1 cellular context compared by ENCODE assay signal in genomic region chr22:45631839-45632238, GRCh38.
TF ChIP-seq lines count a peak whose summit lies in the region.

No MANE protein-coding gene starts in this region.

TF ChIP-seq in GM23338, 12 proteins besides CTCF, POLR2A, EP300 and RAD21 (continued from another document):
- TF ChIP-seq POLR2AphosphoS5 (IDR thresholded peaks at IDR 0.05; ENCODE audit: low read depth) (no peak), JUNB (IDR thresholded peaks at IDR 0.05; ENCODE audit: unreplicated experiment) (no peak), EZH2phosphoT487 (IDR thresholded peaks at IDR 0.05; ENCODE audit: unreplicated experiment) (no peak), EZH2 (IDR thresholded peaks at IDR 0.05; ENCODE audit: low read depth, unreplicated experiment) (no peak), NANOG (IDR thresholded peaks at IDR 0.05; ENCODE audit: borderline replicate concordance) (no peak), ZNF114 (CRISPR knock-in tag; IDR thresholded peaks at IDR 0.05) (no peak)
TF ChIP-seq in GM23338: peak in this region for 0.
